Comparison of ENCODE assay signal across 1 cellular context in genomic region chr16:89080251-89080853, GRCh38.
TF ChIP-seq lines count a peak whose summit lies in the region.

No MANE protein-coding gene starts in this region.

TF ChIP-seq in HepG2, 621 proteins besides CTCF, POLR2A, EP300 and RAD21 (continued from another document):
- peak; percentile 74 for TF ChIP-seq CREB1 (IDR thresholded peaks at IDR 0.05)
- TF ChIP-seq CREB1 (CRISPR knock-in tag; IDR thresholded peaks at IDR 0.05): no peak
- TF ChIP-seq, protein P1, sequence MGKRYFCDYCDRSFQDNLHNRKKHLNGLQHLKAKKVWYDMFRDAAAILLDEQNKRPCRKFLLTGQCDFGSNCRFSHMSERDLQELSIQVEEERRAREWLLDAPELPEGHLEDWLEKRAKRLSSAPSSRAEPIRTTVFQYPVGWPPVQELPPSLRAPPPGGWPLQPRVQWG (CRISPR knock-in tag; IDR thresholded peaks at IDR 0.05; ENCODE audit: borderline replicate concordance, low read depth): no peak
- TF ChIP-seq NFYC (CRISPR knock-in tag; IDR thresholded peaks at IDR 0.05): no peak
- TF ChIP-seq ZNF12 (CRISPR knock-in tag; IDR thresholded peaks at IDR 0.05): no peak
- TF ChIP-seq, protein P2, sequence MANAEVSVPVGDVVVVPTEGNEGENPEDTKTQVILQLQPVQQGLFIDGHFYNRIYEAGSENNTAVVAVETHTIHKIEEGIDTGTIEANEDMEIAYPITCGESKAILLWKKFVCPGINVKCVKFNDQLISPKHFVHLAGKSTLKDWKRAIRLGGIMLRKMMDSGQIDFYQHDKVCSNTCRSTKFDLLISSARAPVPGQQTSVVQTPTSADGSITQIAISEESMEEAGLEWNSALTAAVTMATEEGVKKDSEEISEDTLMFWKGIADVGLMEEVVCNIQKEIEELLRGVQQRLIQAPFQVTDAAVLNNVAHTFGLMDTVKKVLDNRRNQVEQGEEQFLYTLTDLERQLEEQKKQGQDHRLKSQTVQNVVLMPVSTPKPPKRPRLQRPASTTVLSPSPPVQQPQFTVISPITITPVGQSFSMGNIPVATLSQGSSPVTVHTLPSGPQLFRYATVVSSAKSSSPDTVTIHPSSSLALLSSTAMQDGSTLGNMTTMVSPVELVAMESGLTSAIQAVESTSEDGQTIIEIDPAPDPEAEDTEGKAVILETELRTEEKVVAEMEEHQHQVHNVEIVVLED (CRISPR knock-in tag; IDR thresholded peaks at IDR 0.05; ENCODE audit: borderline replicate concordance): no peak
- TF ChIP-seq MNT (IDR thresholded peaks at IDR 0.05): peak; percentile 74
- TF ChIP-seq, protein P3, sequence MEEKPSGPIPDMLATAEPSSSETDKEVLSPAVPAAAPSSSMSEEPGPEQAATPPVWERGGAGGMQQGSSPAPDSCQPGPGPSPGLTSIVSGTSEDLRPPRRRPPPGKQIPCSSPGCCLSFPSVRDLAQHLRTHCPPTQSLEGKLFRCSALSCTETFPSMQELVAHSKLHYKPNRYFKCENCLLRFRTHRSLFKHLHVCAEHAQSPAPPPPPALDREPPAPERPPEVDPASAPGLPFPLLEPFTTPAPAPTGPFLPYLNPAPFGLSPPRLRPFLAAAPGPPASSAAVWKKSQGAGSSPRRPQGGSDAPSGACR (CRISPR knock-in tag; IDR thresholded peaks at IDR 0.05): no peak
- TF ChIP-seq IRF2 (CRISPR knock-in tag; IDR thresholded peaks at IDR 0.05): no peak
- TF ChIP-seq JUNB (CRISPR knock-in tag; IDR thresholded peaks at IDR 0.05; ENCODE audit: borderline replicate concordance): no peak
- peak; percentile 82 for TF ChIP-seq ATF7 (IDR thresholded peaks at IDR 0.05)
- no peak for TF ChIP-seq ATF7 (CRISPR knock-in tag; IDR thresholded peaks at IDR 0.05)
- TF ChIP-seq SRF (IDR thresholded peaks at IDR 0.05; ENCODE audit: low read depth, low read length): no peak
TF ChIP-seq in HepG2: peak in this region for 3.
